Comparison of ENCODE assay signal across 2 cellular contexts in genomic region chr7:1011297-1012003, GRCh38.
A peak's percentile ranks its signal among the peaks of the same experiment; 100 is the strongest.
TF ChIP-seq lines count a peak whose summit lies in the region.

No MANE protein-coding gene starts in this region.

TF ChIP-seq in IMR-90, 13 proteins besides CTCF, POLR2A, EP300 and RAD21:
- TF ChIP-seq MXI1 (IDR thresholded peaks at IDR 0.05; ENCODE audit: borderline replicate concordance, low read depth, low read length) = no peak
TF ChIP-seq in IMR-90: peak in this region for 0.

TF ChIP-seq in K562, 482 proteins besides CTCF, POLR2A, EP300 and RAD21:
- TF ChIP-seq EGR1 (conservative IDR thresholded peaks at IDR 0.05) (peak; percentile 97), TRIM24 (IDR thresholded peaks at IDR 0.05) (0 out of 4 replicates have a peak, but pooled peaks of 1 of the 2 experiments have one; percentile 43), AFF1 (IDR thresholded peaks at IDR 0.05; ENCODE audit: low read depth in 1 of 2, partially characterized antibody in 2 of 2) (no peak), POLR2G (IDR thresholded peaks at IDR 0.05; ENCODE audit: low read depth, low read length) (0 out of 2 replicates have a peak, but pooled peaks have one; percentile 30), SMAD4 (CRISPR knock-in tag; conservative IDR thresholded peaks at IDR 0.05) (no peak)
